Comparison of ENCODE assay signal across 8 cellular contexts in the genomic region with DNA sequence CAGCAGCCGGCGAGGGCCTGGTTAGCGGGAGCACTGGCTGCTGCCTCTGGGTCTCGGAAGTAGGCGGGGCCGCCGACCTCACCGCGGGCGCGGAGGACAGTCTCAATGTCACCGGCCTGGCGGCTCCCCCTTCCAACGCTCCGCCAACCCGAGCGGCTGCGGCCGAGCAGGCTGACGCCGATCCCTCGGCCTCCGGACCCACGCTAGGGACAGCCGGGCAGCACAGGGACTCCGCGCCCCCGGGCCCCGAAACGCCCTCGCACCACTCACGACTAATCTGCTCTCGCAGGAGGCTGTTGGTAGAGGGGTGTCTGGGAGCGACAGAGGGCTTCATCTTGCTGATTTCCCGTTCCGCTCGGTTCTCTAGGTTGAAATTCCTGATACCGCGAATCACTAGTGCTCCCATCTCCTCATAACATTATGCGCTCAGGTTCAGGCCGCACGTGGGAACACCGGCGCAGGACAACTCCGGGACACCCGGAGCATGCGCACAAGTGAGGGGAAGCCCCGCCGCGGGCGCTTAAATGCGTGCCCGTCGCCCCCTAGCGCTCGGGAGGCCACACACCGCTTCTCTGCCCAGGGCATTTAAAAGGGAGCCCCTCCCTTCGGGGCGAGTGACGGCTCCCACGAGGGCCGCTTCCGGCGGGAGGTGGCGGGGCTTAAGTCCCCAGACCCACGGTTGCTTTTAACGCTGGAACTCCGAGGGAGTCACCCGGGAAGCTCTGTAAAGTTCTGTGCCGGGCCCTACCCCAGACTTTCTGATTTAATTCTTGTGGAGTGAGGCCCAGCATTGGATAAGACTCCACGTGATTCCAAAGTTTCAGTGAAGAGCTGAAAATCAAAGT. TPM values are rescaled to one million over a fixed set of nuclear protein-coding genes. Genes with fewer than 3 reads are reported as not detected.
DNase-seq lines count a peak whose midpoint lies in the region; ATAC-seq and TF ChIP-seq lines count a peak whose summit lies in the region.

Gene NDUFAF4, minus strand, starts transcription at position 496 of the 845 bp plus-strand sequence. Its CDS starts 90 bp downstream, at position 406.

- TF ChIP-seq POLR2A in breast epithelium (IDR thresholded peaks at IDR 0.05): peak; percentile 37

- H3F3A ChIP-seq in smooth muscle cell (ENCODE audit: low read depth): peaks cover 5% of the 10 kb centered on the region

- peak within 1 kb of the TSS; percentile 96 for H2AFZ ChIP-seq in smooth muscle cell (ENCODE audit: low read depth)

- CTCF ChIA-PET in AG04450 (lab: Charles Lee): interaction anchor here (0.6 to 5.3 kb wide), 52 partner anchors 10 to 369 kb away, joined by 3 to 123 read pairs (median 4); partner anchors contain the start of gene FHL5

- H3K9ac ChIP-seq in smooth muscle cell (ENCODE audit: low read depth): peak within 1 kb of the TSS; percentile 87

- DNase-seq in AG04450 (ENCODE audit: low read depth, low spot score) (peak; percentile 81), NCI-H2196 (lab: John Stamatoyannopoulos, UW; ENCODE audit: unreplicated experiment) (peak; percentile 95), breast epithelium (ENCODE audit: low spot score in 2 of 2) (peak; percentile 87 to 94), iPS-NIHi11 (ENCODE audit: low spot score) (peak; percentile 95), smooth muscle cell (lab: John Stamatoyannopoulos, UW; ENCODE audit: unreplicated experiment) (peak; percentile 85)

- H3K36me3 ChIP-seq in breast epithelium (peaks cover 7% of the 10 kb centered on the region), smooth muscle cell (ENCODE audit: low read depth) (peaks cover 21% of the 10 kb centered on the region)

- H3K4me1 ChIP-seq in breast epithelium (peaks cover 0 to 7% of the 10 kb centered on the region in 2 donors), smooth muscle cell (ENCODE audit: low read depth) (peaks cover 17% of the 10 kb centered on the region)

- H3K4me3 ChIP-seq in AG04450 (ENCODE audit: low read depth, low read length): peak within 1 kb of the TSS; percentile 90
- H3K4me3 ChIP-seq in breast epithelium: peak within 1 kb of the TSS; percentile 62 to 92 (median 86)
- H3K4me3 ChIP-seq in smooth muscle cell: peak within 1 kb of the TSS; percentile 87

- under 1% methylated on average over 70 of the region's 71 CpGs for WGBS in smooth muscle cell (ENCODE audit: low lambda C conversion rate)

- no peaks in the 10 kb centered on the region for H3K27me3 ChIP-seq in AG04450 (ENCODE audit: control insufficient read depth, insufficient read depth, low read length)
- no peaks in the 10 kb centered on the region for H3K27me3 ChIP-seq in breast epithelium
- no peaks in the 10 kb centered on the region for H3K27me3 ChIP-seq in smooth muscle cell (ENCODE audit: low read depth)

- H3K27ac ChIP-seq in AG04450 (ENCODE audit: low read depth, low read length): peak within 1 kb of the TSS; percentile 80
- H3K27ac ChIP-seq in VCaP: peak within 1 kb of the TSS; percentile 83
- peak within 1 kb of the TSS; percentile 88 to 92 for H3K27ac ChIP-seq in breast epithelium
- H3K27ac ChIP-seq in smooth muscle cell (ENCODE audit: low read depth): peak within 1 kb of the TSS; percentile 93

- POLR2A ChIA-PET in AG04450 (lab: Yijun Ruan, JAX): interaction anchor here (0.6 kb wide), 1 partner anchor 18 kb away, joined by 3 read pairs; no protein-coding TSS in a partner anchor

- H3K9me3 ChIP-seq in AG04450 (ENCODE audit: control insufficient read depth, insufficient read depth, low read length) (no peaks in the 10 kb centered on the region), breast epithelium (no peaks in the 10 kb centered on the region), smooth muscle cell (replicated peaks; ENCODE audit: low read depth) (no peaks in the 10 kb centered on the region)

- peak within 1 kb of the TSS; percentile 98 for H3K4me2 ChIP-seq in smooth muscle cell

- intact Hi-C loops in breast epithelium (cut with DNase I; ENCODE audit: low total_unique reads): no loop called here

- peaks cover 31% of the 10 kb centered on the region for H3K79me2 ChIP-seq in smooth muscle cell (ENCODE audit: low read depth)

- peak; percentile 75 for ATAC-seq in GM18870 (IDR thresholded peaks at IDR 0.05; ENCODE audit: unreplicated experiment)
- peak; percentile 95 for ATAC-seq in HG03135 (IDR thresholded peaks at IDR 0.05; ENCODE audit: unreplicated experiment)

- H4K20me1 ChIP-seq in smooth muscle cell (ENCODE audit: low read depth): peaks cover 8% of the 10 kb centered on the region

- TF ChIP-seq CTCF in AG04450 (IDR thresholded peaks at IDR 0.05; ENCODE audit: low read depth, low read length) (peak; percentile 91), VCaP (conservative IDR thresholded peaks at IDR 0.05) (peak; percentile 96), breast epithelium (IDR thresholded peaks at IDR 0.05) (peak; percentile 39 to 91 (median 85)), smooth muscle cell (IDR thresholded peaks at IDR 0.05; ENCODE audit: borderline replicate concordance, insufficient read depth, poor library complexity, severe bottlenecking) (peak; percentile 90)

RNA-seq across cellular contexts. Expression of gene NDUFAF4, which starts in this region (rescaled TPM):
- polyA plus RNA-seq in AG04450 (2011; rRNA removed): 23.6 and 32.5 TPM in 2 replicates
- 16.8 and 17.1 TPM in 2 replicates for polyA minus RNA-seq in AG04450 (2011; rRNA and poly(A)+ RNA removed)
- 10 to 100 TPM in 2 of 3 donors, 1 to 10 TPM in 1; 9.8 to 26.6 (median 14.1) TPM for total RNA-seq in breast epithelium
- total RNA-seq in smooth muscle cell: 24.0 and 40.4 TPM in 2 replicates
- 51.0 and 53.8 TPM in 2 replicates for polyA plus RNA-seq in smooth muscle cell

Comparison
In these comparisons a context has a peak if more than half of its experiments do, and no peak if none do; other contexts are left out.
1. Peak in every context shown above with its lines: DNase-seq, ATAC-seq, H3K4me3 ChIP-seq and H3K27ac ChIP-seq.